In genomic region chr19:51600940-51601575, GRCh38 we compare ENCODE assay signal across 20 cellular contexts. TPM values are rescaled to one million over a fixed set of nuclear protein-coding genes. Genes with fewer than 3 reads are reported as not detected.
A peak's percentile ranks its signal among the peaks of the same experiment; 100 is the strongest.
DNase-seq lines count a peak whose midpoint lies in the region; ATAC-seq and TF ChIP-seq lines count a peak whose summit lies in the region.
"Had no signal": no experiment of that assay in that cellular context is flagged by ENCODE, and none has a peak within 500 bp of the region (broad histone marks: within the 10 kb centered on the region; RNA-seq: fewer than 3 reads in every experiment).

No MANE protein-coding gene starts in this region.

- H3K27ac ChIP-seq in CD4-positive, alpha-beta memory T cell (ENCODE audit: low read depth, low read length) = no peak overlapping the region
- H3K27ac ChIP-seq: brain microvascular endothelial cell, heart left ventricle, SK-N-MC had no signal

- H3K36me3 Mint-ChIP-seq in naive thymus-derived CD8-positive, alpha-beta T cell = peaks cover 14 to 21% (median 15%) of the 10 kb centered on the region in 3 donors
- H3K36me3 Mint-ChIP-seq in CD4-positive, alpha-beta memory T cell = peaks cover 0 to 24% of the 10 kb centered on the region in 2 donors

- peaks cover 10 to 59% (median 37%) of the 10 kb centered on the region in 5 donors for H3K27me3 Mint-ChIP-seq in naive thymus-derived CD8-positive, alpha-beta T cell
- H3K27me3 Mint-ChIP-seq in CD4-positive, alpha-beta memory T cell = peaks cover 24 to 36% of the 10 kb centered on the region in 2 donors

- H3K9me3 Mint-ChIP-seq in naive thymus-derived CD8-positive, alpha-beta T cell = peaks cover 0 to 31% (median 5%) of the 10 kb centered on the region in 9 donors
- H3K9me3 Mint-ChIP-seq in CD4-positive, alpha-beta memory T cell = peaks cover 0 to 23% (median 8%) of the 10 kb centered on the region in 8 donors
- H3K9me3 Mint-ChIP-seq: activated naive CD4-positive, alpha-beta T cell treated with anti-CD3 and anti-CD28 coated beads, Interleukin-2, amount 50 U/mL, for 24 hours had no signal

- peak overlapping the region; percentile 37 for H3K4me3 ChIP-seq in GM06990 (replicated peaks; ENCODE audit: low read depth, low read length)
- no peak overlapping the region for H3K4me3 ChIP-seq in CD4-positive, alpha-beta memory T cell (ENCODE audit: low read length in 2 of 2)
- H3K4me3 ChIP-seq: SK-N-MC, skin epidermis had no signal

- TF ChIP-seq CTCF in GM06990 (IDR thresholded peaks at IDR 0.05; ENCODE audit: insufficient read depth, low read length, poor library complexity, severe bottlenecking) = peak; percentile 11

- peaks cover 0 to 14% (median 7%) of the 10 kb centered on the region in 4 donors for H3K4me1 Mint-ChIP-seq in naive thymus-derived CD8-positive, alpha-beta T cell
- H3K4me1 Mint-ChIP-seq in CD4-positive, alpha-beta memory T cell = no peaks in the 10 kb centered on the region
- H3K4me1 Mint-ChIP-seq: activated naive CD4-positive, alpha-beta T cell treated with anti-CD3 and anti-CD28 coated beads, Interleukin-2, amount 50 U/mL, for 24 hours; H9 had no signal

- CTCF ChIA-PET in CD4-positive, alpha-beta memory T cell (lab: Charles Lee; ENCODE audit: partially characterized antibody) = no interaction called here

- DNase-seq in GM06990 (ENCODE audit: extremely low read depth, insufficient read length) = peak; percentile 48
- peak; percentile 31 for DNase-seq in activated gamma-delta T cell treated with Interleukin-2 at 50 U/mL for 16 hours
- peak in 5 of 10 donors; percentile 4 to 69 (median 30) for DNase-seq in naive thymus-derived CD8-positive, alpha-beta T cell
- DNase-seq in CD4-positive, alpha-beta memory T cell = no peak
- DNase-seq in HK-2 (ENCODE audit: unreplicated experiment) = no peak
- DNase-seq: AML-193, brain microvascular endothelial cell, H9, heart left ventricle, NCI-H2029 treated with DMSO at 0.1 percent for 48 hours, NCI-H524, PC-3 had no signal

- H3K27me3 ChIP-seq in GM06990 (replicated peaks; ENCODE audit: control insufficient read depth, insufficient read depth, low read length) = no peaks in the 10 kb centered on the region
- H3K27me3 ChIP-seq in CD4-positive, alpha-beta memory T cell (ENCODE audit: insufficient read depth, low read length) = peaks cover 11% of the 10 kb centered on the region

- H3K4me1 ChIP-seq in CD4-positive, alpha-beta memory T cell (ENCODE audit: insufficient read depth, low read length) = no peaks in the 10 kb centered on the region

- no peaks in the 10 kb centered on the region for H3K36me3 ChIP-seq in GM06990 (ENCODE audit: control insufficient read depth, insufficient read depth, low read length)
- no peaks in the 10 kb centered on the region for H3K36me3 ChIP-seq in CD4-positive, alpha-beta memory T cell (ENCODE audit: insufficient read depth, low read length)
- H3K36me3 ChIP-seq: brain microvascular endothelial cell, heart left ventricle had no signal

- H3K4me3 Mint-ChIP-seq in naive thymus-derived CD8-positive, alpha-beta T cell = peak overlapping the region in 7 of 10 donors; percentile 12 to 76 (median 52)
- H3K4me3 Mint-ChIP-seq in CD4-positive, alpha-beta memory T cell = no peak overlapping the region
- H3K4me3 Mint-ChIP-seq: activated naive CD4-positive, alpha-beta T cell treated with anti-CD3 and anti-CD28 coated beads, Interleukin-2, amount 50 U/mL, for 24 hours; H9 had no signal

- peak overlapping the region in 3 of 10 donors; percentile 28 to 43 (median 34) for H3K27ac Mint-ChIP-seq in naive thymus-derived CD8-positive, alpha-beta T cell
- H3K27ac Mint-ChIP-seq in CD4-positive, alpha-beta memory T cell = no peak overlapping the region
- H3K27ac Mint-ChIP-seq: activated naive CD4-positive, alpha-beta T cell treated with anti-CD3 and anti-CD28 coated beads, Interleukin-2, amount 50 U/mL, for 24 hours; H9 had no signal

- ATAC-seq in naive thymus-derived CD8-positive, alpha-beta T cell = peak; percentile 92 to 96
- ATAC-seq in GM18519 (IDR thresholded peaks at IDR 0.05; ENCODE audit: low FRiP score, unreplicated experiment) (no peak), HG02884 (IDR thresholded peaks at IDR 0.05; ENCODE audit: unreplicated experiment) (no peak)
- ATAC-seq: PC-3 had no signal

- TF ChIP-seq POLR2A in GM15510 (IDR thresholded peaks at IDR 0.05; ENCODE audit: borderline replicate concordance, extremely low read depth, insufficient read length) = peak; percentile 10

- intact Hi-C loops in CD4-positive, alpha-beta memory T cell (cut with micrococcal nuclease) = no loop called here

- H3K9me3 ChIP-seq in CD4-positive, alpha-beta memory T cell (ENCODE audit: control insufficient read depth in 1 of 2, low read length in 2 of 2) = no peaks in the 10 kb centered on the region
- H3K9me3 ChIP-seq: heart left ventricle had no signal

- POLR2A ChIA-PET in naive thymus-derived CD8-positive, alpha-beta T cell (lab: Charles Lee) = no interaction called here
- POLR2A ChIA-PET in CD4-positive, alpha-beta memory T cell (lab: Charles Lee; ENCODE audit: partially characterized antibody) = no interaction called here

RNA-seq across cellular contexts. Expression of gene SIGLEC5, which starts 29.1 kb away (rescaled TPM):
- total RNA-seq in naive thymus-derived CD8-positive, alpha-beta T cell = not detected
- not detected for polyA plus RNA-seq in naive thymus-derived CD8-positive, alpha-beta T cell
- total RNA-seq in CD4-positive, alpha-beta memory T cell = not detected
- polyA plus RNA-seq in CD4-positive, alpha-beta memory T cell = not detected
- total RNA-seq: dermis microvascular lymphatic vessel endothelial cell, H9, PC-3 had no signal
- polyA plus RNA-seq: keratinocyte had no signal

RNA-seq across cellular contexts. Expression of gene ZNF175, which starts 30.0 kb away (rescaled TPM):
- total RNA-seq in naive thymus-derived CD8-positive, alpha-beta T cell = 10 to 100 TPM; 17.0 to 21.0 TPM
- 1 to 10 TPM; 1.9 to 3.7 (median 2.8) TPM for polyA plus RNA-seq in naive thymus-derived CD8-positive, alpha-beta T cell
- 10 to 100 TPM; 17.1 to 17.4 TPM for total RNA-seq in CD4-positive, alpha-beta memory T cell
- polyA plus RNA-seq in CD4-positive, alpha-beta memory T cell = 1 to 10 TPM in 1 of 2 donors, under 1 TPM in 1; 0.65 to 2.6 TPM

RNA-seq across cellular contexts. Expression of gene SIGLEC14, which starts 45.6 kb away (rescaled TPM):
- under 1 TPM; 0.33 to 0.83 TPM for total RNA-seq in naive thymus-derived CD8-positive, alpha-beta T cell
- under 1 TPM in 1 of 3 donors, not detected in 2; 0.07 TPM for polyA plus RNA-seq in naive thymus-derived CD8-positive, alpha-beta T cell
- total RNA-seq in CD4-positive, alpha-beta memory T cell = 1 to 10 TPM in 1 of 2 experiments, under 1 TPM in 1; 0.69 to 1.4 TPM
- polyA plus RNA-seq in CD4-positive, alpha-beta memory T cell = under 1 TPM in 1 of 2 donors, not detected in 1; 0.11 TPM
- total RNA-seq: dermis microvascular lymphatic vessel endothelial cell, H9, PC-3 had no signal
- polyA plus RNA-seq: keratinocyte had no signal

Comparison
In these comparisons a context has a peak if more than half of its experiments do, and no peak if none do; other contexts are left out.
1. DNase-seq: peak in GM06990 (single experiment) and activated gamma-delta T cell treated with Interleukin-2 at 50 U/mL for 16 hours (single experiment); none in CD4-positive, alpha-beta memory T cell (0 of 5) and HK-2 (single experiment).
2. ATAC-seq: peak in naive thymus-derived CD8-positive, alpha-beta T cell (2 of 2); none in GM18519 (single experiment) and HG02884 (single experiment).
3. H3K4me3 Mint-ChIP-seq: peak in naive thymus-derived CD8-positive, alpha-beta T cell (7 of 10); none in CD4-positive, alpha-beta memory T cell (0 of 8).